ENCODE assay signal across 19 cellular contexts in the genomic region with DNA sequence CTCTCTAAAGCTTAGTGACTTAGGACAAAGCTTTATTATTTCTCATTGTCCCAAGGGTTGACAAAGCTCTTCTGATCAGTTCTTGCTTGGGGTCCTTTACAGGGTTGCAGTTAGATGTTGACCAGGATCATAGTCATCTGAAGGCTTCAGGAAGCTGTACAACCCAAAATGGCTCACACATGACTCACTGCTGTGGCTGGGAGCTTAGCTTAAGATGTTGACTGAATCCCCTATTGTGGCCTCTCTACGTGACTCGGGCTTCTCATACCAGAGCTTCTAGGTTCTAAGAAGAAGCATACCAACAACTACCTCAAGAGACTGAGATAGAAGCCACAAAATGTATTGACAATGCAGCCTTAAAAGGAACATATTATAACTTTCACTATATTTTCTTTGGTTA.
A peak's percentile ranks its signal among the peaks of the same experiment; 100 is the strongest.
DNase-seq lines count a peak whose midpoint lies in the region; ATAC-seq and TF ChIP-seq lines count a peak whose summit lies in the region.
"Had no signal": no experiment of that assay in that cellular context is flagged by ENCODE, and none has a peak within 500 bp of the region (broad histone marks: within the 10 kb centered on the region; RNA-seq: fewer than 3 reads in every experiment).

No MANE protein-coding gene starts in this region.

- no peak overlapping the region for H3K4me3 Mint-ChIP-seq in immature natural killer cell
- H3K4me3 Mint-ChIP-seq: activated CD4-positive, alpha-beta memory T cell treated with anti-CD3 and anti-CD28 coated beads for 36 hours; neural crest cell; stimulated activated naive B cell treated with anti-CD40 and anti-IgM and Interleukin-4, amounts not matched to agents 10 μg/mL and 1 μg/mL and 100 μg/mL, for 72 hours; type B pancreatic cell had no signal

- CTCF ChIA-PET in PC-3 (lab: Charles Lee) = no interaction called here

- H3K27ac ChIP-seq in PC-3 (ENCODE audit: low read length) = no peak overlapping the region
- H3K27ac ChIP-seq: esophagus muscularis mucosa, right lobe of liver, SJSA1 had no signal

- intact Hi-C loops in PC-3 (cut with micrococcal nuclease) = no loop called here

- H3K4me3 ChIP-seq in PC-3 (ENCODE audit: low read length) (no peak overlapping the region), fibroblast of mammary gland (ENCODE audit: control insufficient read depth, low read depth, low read length) (no peak overlapping the region)
- H3K4me3 ChIP-seq: esophagus muscularis mucosa, GM12878, right lobe of liver, SJSA1 had no signal

- no peaks in the 10 kb centered on the region for H3K79me2 ChIP-seq in PC-3 (ENCODE audit: low read length)

- no peak overlapping the region for H3K27ac Mint-ChIP-seq in immature natural killer cell
- H3K27ac Mint-ChIP-seq: activated CD4-positive, alpha-beta memory T cell treated with anti-CD3 and anti-CD28 coated beads for 36 hours; stimulated activated naive B cell treated with anti-CD40 and anti-IgM and Interleukin-4, amounts not matched to agents 10 μg/mL and 1 μg/mL and 100 μg/mL, for 72 hours; type B pancreatic cell had no signal

- H3K4me1 Mint-ChIP-seq in immature natural killer cell = no peaks in the 10 kb centered on the region
- H3K4me1 Mint-ChIP-seq: neural crest cell; stimulated activated naive B cell treated with anti-CD40 and anti-IgM and Interleukin-4, amounts not matched to agents 10 μg/mL and 1 μg/mL and 100 μg/mL, for 72 hours had no signal

- no peak overlapping the region for H3K9ac ChIP-seq in PC-3 (ENCODE audit: low read length)

- no peaks in the 10 kb centered on the region for H3K4me1 ChIP-seq in PC-3 (ENCODE audit: insufficient read depth, low read length)
- H3K4me1 ChIP-seq: esophagus muscularis mucosa, right lobe of liver, SJSA1 had no signal

- 0 out of 2 replicates have a peak, but pooled peaks cover 6% of the 10 kb centered on the region for H3K9me3 ChIP-seq in PC-3 (ENCODE audit: low read length)
- H3K9me3 ChIP-seq: esophagus muscularis mucosa, right lobe of liver, SJSA1 had no signal

- POLR2A ChIA-PET in PC-3 (lab: Charles Lee; ENCODE audit: unreplicated experiment) = no interaction called here

- TF ChIP-seq CTCF in PC-3 (conservative IDR thresholded peaks at IDR 0.05; ENCODE audit: low read depth, low read length) (no peak), fibroblast of mammary gland (conservative IDR thresholded peaks at IDR 0.05; ENCODE audit: control insufficient read depth, insufficient read depth, low read depth, low read length) (no peak)

- H3K9me2 ChIP-seq in PC-3 (replicated peaks; ENCODE audit: low read length) = no peaks in the 10 kb centered on the region

- ATAC-seq in PC-3 = peak; percentile 49
- ATAC-seq in HG03097 (IDR thresholded peaks at IDR 0.05; ENCODE audit: low FRiP score, unreplicated experiment) = no peak
- ATAC-seq in HG03045 (IDR thresholded peaks at IDR 0.05; ENCODE audit: unreplicated experiment) = no peak
- ATAC-seq: GM12878; right lobe of liver; stimulated activated naive B cell treated with anti-CD40 and anti-IgM and Interleukin-4, amounts not matched to agents 10 μg/mL and 1 μg/mL and 100 μg/mL, for 72 hours had no signal

- no peaks in the 10 kb centered on the region for H3K36me3 ChIP-seq in PC-3 (ENCODE audit: low read depth, low read length)
- H3K36me3 ChIP-seq: esophagus muscularis mucosa, right lobe of liver, SJSA1 had no signal

- peak; percentile 32 for DNase-seq in EL
- DNase-seq in PC-3 = peak; percentile 46
- DNase-seq in fibroblast of mammary gland (ENCODE audit: low read depth) = peak; percentile 20
- peak; percentile 80 for DNase-seq in renal cortical epithelial cell (ENCODE audit: low read depth)
- DNase-seq in activated CD4-positive, alpha-beta T cell treated with anti-CD3 and anti-CD28 coated beads for 1 hour = no peak
- no peak for DNase-seq in immature natural killer cell
- DNase-seq: activated CD4-positive, alpha-beta memory T cell treated with anti-CD3 and anti-CD28 coated beads for 36 hours; Karpas-422; NCI-H146; NCI-H446 treated with DMSO at 0.1 percent for 48 hours; right lobe of liver; stimulated activated naive B cell treated with anti-CD40 and anti-IgM and Interleukin-4, amounts not matched to agents 10 μg/mL and 1 μg/mL and 100 μg/mL, for 72 hours had no signal

- H3K27me3 Mint-ChIP-seq in immature natural killer cell (ENCODE audit: low read depth in 3 of 3) = no peaks in the 10 kb centered on the region
- H3K27me3 Mint-ChIP-seq: activated CD4-positive, alpha-beta memory T cell treated with anti-CD3 and anti-CD28 coated beads for 36 hours; stimulated activated naive B cell treated with anti-CD40 and anti-IgM and Interleukin-4, amounts not matched to agents 10 μg/mL and 1 μg/mL and 100 μg/mL, for 72 hours; type B pancreatic cell had no signal

- no peak overlapping the region for H2AFZ ChIP-seq in PC-3 (ENCODE audit: low read length)

- H3K27me3 ChIP-seq in PC-3 (ENCODE audit: low read length) = no peaks in the 10 kb centered on the region
- H3K27me3 ChIP-seq: esophagus muscularis mucosa, right lobe of liver, SJSA1 had no signal

- peaks cover 8 to 54% (median 25%) of the 10 kb centered on the region in 6 donors for H3K9me3 Mint-ChIP-seq in immature natural killer cell
- H3K9me3 Mint-ChIP-seq: neural crest cell had no signal

- no peak overlapping the region for H3K4me2 ChIP-seq in PC-3 (ENCODE audit: low read length)

- no peaks in the 10 kb centered on the region for H4K20me1 ChIP-seq in PC-3 (ENCODE audit: low read length)

- H3F3A ChIP-seq in PC-3 (ENCODE audit: low read length, unreplicated experiment) = no peaks in the 10 kb centered on the region

- no TSS peak for BruUV-seq in PC-3 (replicated peaks; lab: Mats Ljungman, UMichigan)

- no peaks in the 10 kb centered on the region for H3K36me3 Mint-ChIP-seq in immature natural killer cell
- H3K36me3 Mint-ChIP-seq: activated CD4-positive, alpha-beta memory T cell treated with anti-CD3 and anti-CD28 coated beads for 36 hours; stimulated activated naive B cell treated with anti-CD40 and anti-IgM and Interleukin-4, amounts not matched to agents 10 μg/mL and 1 μg/mL and 100 μg/mL, for 72 hours; type B pancreatic cell had no signal

Comparison
In these comparisons a context has a peak if more than half of its experiments do, and no peak if none do; other contexts are left out.
1. DNase-seq: peak in EL (single experiment), PC-3 (single experiment), fibroblast of mammary gland (single experiment) and renal cortical epithelial cell (single experiment); none in activated CD4-positive, alpha-beta T cell treated with anti-CD3 and anti-CD28 coated beads for 1 hour (single experiment) and immature natural killer cell (0 of 3).